ENCODE assay signal across 10 cellular contexts in the genomic region with DNA sequence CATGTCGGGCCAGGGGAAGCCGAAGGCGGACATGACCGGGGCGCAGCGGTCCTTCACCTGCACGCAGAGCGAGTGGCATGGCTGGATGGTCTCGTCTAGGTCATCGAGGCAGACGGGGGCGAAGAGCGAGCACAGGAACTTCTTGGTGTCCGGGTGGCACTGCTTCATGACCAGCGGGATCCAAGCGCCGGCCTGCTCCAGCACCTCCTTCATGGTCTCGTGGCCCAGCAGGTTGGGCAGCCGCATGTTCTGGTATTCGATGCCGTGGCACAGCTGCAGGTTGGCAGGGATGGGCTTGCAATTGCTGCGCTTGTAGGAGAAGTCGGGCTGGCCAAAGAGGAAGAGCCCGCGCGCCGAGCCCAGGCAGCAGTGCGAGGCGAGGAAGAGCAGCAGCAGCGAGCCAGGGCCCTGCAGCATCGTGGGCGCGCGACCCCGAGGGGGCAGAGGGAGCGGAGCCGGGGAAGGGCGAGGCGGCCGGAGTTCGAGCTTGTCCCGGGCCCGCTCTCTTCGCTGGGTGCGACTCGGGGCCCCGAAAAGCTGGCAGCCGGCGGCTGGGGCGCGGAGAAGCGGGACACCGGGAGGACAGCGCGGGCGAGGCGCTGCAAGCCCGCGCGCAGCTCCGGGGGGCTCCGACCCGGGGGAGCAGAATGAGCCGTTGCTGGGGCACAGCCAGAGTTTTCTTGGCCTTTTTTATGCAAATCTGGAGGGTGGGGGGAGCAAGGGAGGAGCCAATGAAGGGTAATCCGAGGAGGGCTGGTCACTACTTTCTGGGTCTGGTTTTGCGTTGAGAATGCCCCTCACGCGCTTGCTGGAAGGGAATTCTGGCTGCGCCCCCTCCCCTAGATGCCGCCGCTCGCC. TPM values are rescaled to one million over a fixed set of nuclear protein-coding genes. Genes with fewer than 3 reads are reported as not detected.
DNase-seq lines count a peak whose midpoint lies in the region; ATAC-seq and FAIRE-seq lines count a peak whose summit lies in the region.
"Had no signal": no experiment of that assay in that cellular context is flagged by ENCODE, and none has a peak within 500 bp of the region (broad histone marks: within the 10 kb centered on the region; RNA-seq: fewer than 3 reads in every experiment).

A gene with protein sequence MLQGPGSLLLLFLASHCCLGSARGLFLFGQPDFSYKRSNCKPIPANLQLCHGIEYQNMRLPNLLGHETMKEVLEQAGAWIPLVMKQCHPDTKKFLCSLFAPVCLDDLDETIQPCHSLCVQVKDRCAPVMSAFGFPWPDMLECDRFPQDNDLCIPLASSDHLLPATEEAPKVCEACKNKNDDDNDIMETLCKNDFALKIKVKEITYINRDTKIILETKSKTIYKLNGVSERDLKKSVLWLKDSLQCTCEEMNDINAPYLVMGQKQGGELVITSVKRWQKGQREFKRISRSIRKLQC (minus strand): TSS at position 665 of the 858 bp plus-strand sequence. CDS start 248 bp downstream, at position 417.

- H3K36me3 ChIP-seq in mucosa of rectum (ENCODE audit: control insufficient read depth in 2 of 2, insufficient read depth in 2 of 2, low read length in 2 of 2) (no peaks in the 10 kb centered on the region), small intestine (ENCODE audit: control insufficient read depth in 2 of 2, insufficient read depth in 2 of 2, low read length in 2 of 2) (no peaks in the 10 kb centered on the region)

- H3K9ac ChIP-seq in mucosa of rectum (ENCODE audit: low read depth in 1 of 2, low read length in 2 of 2): no peak within 1 kb of the TSS

- CTCF ChIA-PET in activated naive CD4-positive, alpha-beta T cell treated with anti-CD3 and anti-CD28 coated beads, Interleukin-2, amount 10 ng/mL, durations not matched to agents 7 days and 5 days (lab: Charles Lee): no interaction called here

- peaks cover 35% of the 10 kb centered on the region for H3K4me1 Mint-ChIP-seq in activated naive CD4-positive, alpha-beta T cell treated with anti-CD3 and anti-CD28 coated beads, Interleukin-2, amount 10 ng/mL, durations not matched to agents 7 days and 5 days

- no peak for FAIRE-seq in small intestine (lab: Jason Lieb, UNC)
- FAIRE-seq: G401.6 had no signal

- ATAC-seq in HG02852 (IDR thresholded peaks at IDR 0.05; ENCODE audit: unreplicated experiment) (no peak), HG02938 (IDR thresholded peaks at IDR 0.05; ENCODE audit: unreplicated experiment) (no peak)
- ATAC-seq: left colon had no signal

- H3K9me3 Mint-ChIP-seq in activated naive CD4-positive, alpha-beta T cell treated with anti-CD3 and anti-CD28 coated beads, Interleukin-2, amount 10 ng/mL, durations not matched to agents 7 days and 5 days: no peaks in the 10 kb centered on the region

- H3K4me3 ChIP-seq in mucosa of rectum (ENCODE audit: low read length in 2 of 2) (peak within 1 kb of the TSS; percentile 20 to 29), small intestine (ENCODE audit: low read depth in 1 of 2, low read length in 2 of 2) (no peak within 1 kb of the TSS)

- 2 to 7% (median 4%) methylated on average over 64 to 72 of the region's 72 CpGs for WGBS in small intestine, 3 donors

- peak within 1 kb of the TSS; percentile 56 for H3K27ac Mint-ChIP-seq in activated naive CD4-positive, alpha-beta T cell treated with anti-CD3 and anti-CD28 coated beads, Interleukin-2, amount 10 ng/mL, durations not matched to agents 7 days and 5 days

- no peaks in the 10 kb centered on the region for H3K9me3 ChIP-seq in mucosa of rectum (ENCODE audit: control insufficient read depth in 2 of 2, low read length in 2 of 2)
- H3K9me3 ChIP-seq in small intestine (ENCODE audit: control insufficient read depth, low read depth): no peaks in the 10 kb centered on the region

- no peak within 1 kb of the TSS for H3K4me3 Mint-ChIP-seq in activated naive CD4-positive, alpha-beta T cell treated with anti-CD3 and anti-CD28 coated beads, Interleukin-2, amount 10 ng/mL, durations not matched to agents 7 days and 5 days

- peaks cover 0 to 15% of the 10 kb centered on the region in 2 donors for H3K4me1 ChIP-seq in mucosa of rectum (ENCODE audit: control insufficient read depth in 2 of 2, insufficient read depth in 2 of 2, low read length in 2 of 2)
- H3K4me1 ChIP-seq in small intestine (ENCODE audit: control insufficient read depth in 2 of 2, insufficient read depth in 1 of 2, low read depth in 1 of 2, low read length in 1 of 2): peaks cover 0 to 3% of the 10 kb centered on the region in 2 donors

- H3K27ac ChIP-seq in mucosa of rectum (ENCODE audit: low read depth in 2 of 2, low read length in 2 of 2) (no peak within 1 kb of the TSS), small intestine (ENCODE audit: low read depth in 1 of 2, low read length in 1 of 2) (no peak within 1 kb of the TSS)

- no peak for DNase-seq in activated naive CD4-positive, alpha-beta T cell treated with anti-CD3 and anti-CD28 coated beads, Interleukin-2, amount 10 ng/mL, durations not matched to agents 7 days and 5 days
- DNase-seq in activated naive CD4-positive, alpha-beta T cell treated with Interleukin-2 at 50 U/mL for 16 hours: no peak
- DNase-seq in ecto neural progenitor cell (ENCODE audit: low spot score) (peak; percentile 89), ureter (ENCODE audit: low spot score) (peak; percentile 37), small intestine (no peak)
- DNase-seq: left colon had no signal

- no peaks in the 10 kb centered on the region for H3K36me3 Mint-ChIP-seq in activated naive CD4-positive, alpha-beta T cell treated with anti-CD3 and anti-CD28 coated beads, Interleukin-2, amount 10 ng/mL, durations not matched to agents 7 days and 5 days

- H3K27me3 Mint-ChIP-seq in activated naive CD4-positive, alpha-beta T cell treated with anti-CD3 and anti-CD28 coated beads, Interleukin-2, amount 10 ng/mL, durations not matched to agents 7 days and 5 days: peaks cover 89% of the 10 kb centered on the region

- H3K27me3 ChIP-seq in mucosa of rectum (ENCODE audit: control insufficient read depth in 2 of 2, insufficient read depth in 2 of 2, low read length in 2 of 2): peaks cover 57 to 70% of the 10 kb centered on the region in 2 donors
- H3K27me3 ChIP-seq in small intestine (ENCODE audit: control insufficient read depth in 2 of 2, insufficient read depth in 2 of 2, low read length in 2 of 2): peaks cover 19 to 53% of the 10 kb centered on the region in 2 donors

RNA-seq across cellular contexts. Expression of the gene that starts here (rescaled TPM):
- total RNA-seq in ureter: 13.3 TPM
- polyA plus RNA-seq in small intestine: 10 to 100 TPM in 1 of 3 donors, not detected in 2; 11.6 TPM

Comparison
In these comparisons a context has a peak if more than half of its experiments do, and no peak if none do; other contexts are left out.
1. DNase-seq: peak in ecto neural progenitor cell (single experiment) and ureter (single experiment); none in activated naive CD4-positive, alpha-beta T cell treated with anti-CD3 and anti-CD28 coated beads, Interleukin-2, amount 10 ng/mL, durations not matched to agents 7 days and 5 days (single experiment), activated naive CD4-positive, alpha-beta T cell treated with Interleukin-2 at 50 U/mL for 16 hours (single experiment) and small intestine (single experiment).
2. H3K4me3 ChIP-seq: peak in mucosa of rectum (2 of 2); none in small intestine (0 of 2).